Comparison of ENCODE assay signal across 19 cellular contexts in genomic region chr11:74009230-74009547, GRCh38. TPM values are rescaled to one million over a fixed set of nuclear protein-coding genes. Genes with fewer than 3 reads are reported as not detected.
DNase-seq lines count a peak whose midpoint lies in the region; ATAC-seq and TF ChIP-seq lines count a peak whose summit lies in the region.
"Had no signal": no experiment of that assay in that cellular context is flagged by ENCODE, and none has a peak within 500 bp of the region (broad histone marks: within the 10 kb centered on the region; RNA-seq: fewer than 3 reads in every experiment).

No MANE protein-coding gene starts in this region.

- POLR2A ChIA-PET in CD8-positive, alpha-beta memory T cell (lab: Charles Lee): interaction anchor here (1.5 kb wide), 1 partner anchor 14 kb away, joined by 4 read pairs; no protein-coding TSS in a partner anchor

- no peak overlapping the region for H3K27ac ChIP-seq in CD8-positive, alpha-beta memory T cell (ENCODE audit: low read depth, low read length)
- H3K27ac ChIP-seq in psoas muscle (peak overlapping the region; percentile 98), testis (no peak overlapping the region), vagina (no peak overlapping the region)
- H3K27ac ChIP-seq: SK-N-MC had no signal

- TF ChIP-seq CTCF in psoas muscle (IDR thresholded peaks at IDR 0.05) (no peak), testis (IDR thresholded peaks at IDR 0.05) (no peak), vagina (IDR thresholded peaks at IDR 0.05) (no peak)

- TF ChIP-seq POLR2A in testis (IDR thresholded peaks at IDR 0.05): no peak
- TF ChIP-seq POLR2A in vagina (IDR thresholded peaks at IDR 0.05): no peak

- WGBS in psoas muscle, 3 donors: 35 to 54% (median 44%) methylated on average over 3 of the region's 3 CpGs
- WGBS in testis, 2 donors: 94 to 97% methylated on average over 3 of the region's 3 CpGs

- H3K4me1 ChIP-seq in CD8-positive, alpha-beta memory T cell (ENCODE audit: insufficient read depth, low read length): peaks cover 97% of the 10 kb centered on the region
- H3K4me1 ChIP-seq in psoas muscle (peaks cover 46% of the 10 kb centered on the region), testis (no peaks in the 10 kb centered on the region), vagina (no peaks in the 10 kb centered on the region)

- intact Hi-C loops in psoas muscle (cut with DNase I): no loop called here
- intact Hi-C loops in testis (cut with DNase I; ENCODE audit: low total_unique reads): no loop called here
- intact Hi-C loops in vagina (cut with DNase I): no loop called here

- CTCF ChIA-PET in CD8-positive, alpha-beta memory T cell (lab: Charles Lee): interaction anchor here (1.5 kb wide), 1 partner anchor 44 kb away, joined by 3 read pairs; no protein-coding TSS in a partner anchor

- no peaks in the 10 kb centered on the region for H3K36me3 Mint-ChIP-seq in activated T-cell treated with anti-CD3 and anti-CD28 coated beads, Interleukin-2, amount 50 U/mL, for 72 hours (ENCODE audit: insufficient read depth in 2 of 2)
- peaks cover 0 to 4% (median 4%) of the 10 kb centered on the region in 3 donors for H3K36me3 Mint-ChIP-seq in CD8-positive, alpha-beta memory T cell
- H3K36me3 Mint-ChIP-seq in central memory CD8-positive, alpha-beta T cell (ENCODE audit: insufficient read depth): peaks cover 8% of the 10 kb centered on the region

- no peak overlapping the region for H3K4me3 Mint-ChIP-seq in activated T-cell treated with anti-CD3 and anti-CD28 coated beads, Interleukin-2, amount 50 U/mL, for 72 hours
- peak overlapping the region in 2 of 7 donors; percentile 37 to 65 for H3K4me3 Mint-ChIP-seq in CD8-positive, alpha-beta memory T cell
- H3K4me3 Mint-ChIP-seq in central memory CD8-positive, alpha-beta T cell: peak overlapping the region; percentile 26
- H3K4me3 Mint-ChIP-seq: CD14-positive monocyte, HFFc6 had no signal

- no peak overlapping the region for H3K4me3 ChIP-seq in CD8-positive, alpha-beta memory T cell (ENCODE audit: low read length)
- H3K4me3 ChIP-seq in psoas muscle (peak overlapping the region; percentile 75), testis (no peak overlapping the region), vagina (no peak overlapping the region)
- H3K4me3 ChIP-seq: SK-N-MC, thyroid gland had no signal

- no peak for DNase-seq in activated T-cell treated with anti-CD3 and anti-CD28 coated beads, Interleukin-2, amount 50 U/mL, for 72 hours
- no peak for DNase-seq in activated T-cell treated with anti-CD3 and anti-CD28 coated beads, Interleukin-2, amount 50 U/mL, for 48 hours
- DNase-seq in CD8-positive, alpha-beta memory T cell: no peak
- no peak for DNase-seq in central memory CD8-positive, alpha-beta T cell (ENCODE audit: low spot score in 2 of 2)
- DNase-seq in psoas muscle: no peak
- DNase-seq in testis: no peak
- DNase-seq in activated effector memory CD4-positive, alpha-beta T cell treated with Interleukin-2 at 50 U/mL for 16 hours: no peak
- no peak for DNase-seq in vagina (ENCODE audit: extremely low spot score in 2 of 2)
- DNase-seq: ACHN; activated naive CD8-positive, alpha-beta T cell treated with anti-CD3 and anti-CD28 coated beads, Interleukin-2, amount 10 ng/mL, durations not matched to agents 7 days and 5 days; glutamatergic neuron; HFFc6; NCI-H1092 had no signal

- peak overlapping the region; percentile 43 for H3K27ac Mint-ChIP-seq in activated T-cell treated with anti-CD3 and anti-CD28 coated beads, Interleukin-2, amount 50 U/mL, for 72 hours
- H3K27ac Mint-ChIP-seq in CD8-positive, alpha-beta memory T cell: peak overlapping the region in 7 of 8 donors; percentile 66 to 88 (median 84)
- peak overlapping the region; percentile 77 for H3K27ac Mint-ChIP-seq in central memory CD8-positive, alpha-beta T cell (ENCODE audit: low read depth)
- H3K27ac Mint-ChIP-seq: HFFc6 had no signal

- no peaks in the 10 kb centered on the region for H3K27me3 Mint-ChIP-seq in activated T-cell treated with anti-CD3 and anti-CD28 coated beads, Interleukin-2, amount 50 U/mL, for 72 hours (ENCODE audit: low read depth)
- H3K27me3 Mint-ChIP-seq in CD8-positive, alpha-beta memory T cell: peaks cover 0 to 2% of the 10 kb centered on the region in 2 donors
- no peaks in the 10 kb centered on the region for H3K27me3 Mint-ChIP-seq in central memory CD8-positive, alpha-beta T cell
- H3K27me3 Mint-ChIP-seq: activated naive CD8-positive, alpha-beta T cell treated with anti-CD3 and anti-CD28 coated beads, Interleukin-2, amount 10 ng/mL, durations not matched to agents 7 days and 5 days had no signal

- H3K27me3 ChIP-seq in CD8-positive, alpha-beta memory T cell (ENCODE audit: insufficient read depth, low read length, poor library complexity, severe bottlenecking): no peaks in the 10 kb centered on the region
- H3K27me3 ChIP-seq in psoas muscle (ENCODE audit: insufficient read depth in 3 of 3, low read length in 2 of 3): no peaks in the 10 kb centered on the region
- H3K27me3 ChIP-seq in testis: no peaks in the 10 kb centered on the region
- H3K27me3 ChIP-seq in vagina: no peaks in the 10 kb centered on the region
- H3K27me3 ChIP-seq: thyroid gland had no signal

- H3K36me3 ChIP-seq in CD8-positive, alpha-beta memory T cell (ENCODE audit: insufficient read depth, low read length): no peaks in the 10 kb centered on the region
- H3K36me3 ChIP-seq in psoas muscle (ENCODE audit: insufficient read depth in 1 of 2, low read depth in 1 of 2) (peaks cover 0 to 28% of the 10 kb centered on the region in 2 donors), testis (ENCODE audit: low read depth, missing control alignments) (no peaks in the 10 kb centered on the region), vagina (no peaks in the 10 kb centered on the region)
- H3K36me3 ChIP-seq: thyroid gland had no signal

- no peaks in the 10 kb centered on the region for H3K9me3 ChIP-seq in CD8-positive, alpha-beta memory T cell (ENCODE audit: low read length)
- H3K9me3 ChIP-seq in psoas muscle (no peaks in the 10 kb centered on the region), testis (no peaks in the 10 kb centered on the region), vagina (no peaks in the 10 kb centered on the region)
- H3K9me3 ChIP-seq: thyroid gland had no signal

- H3K9me3 Mint-ChIP-seq in activated T-cell treated with anti-CD3 and anti-CD28 coated beads, Interleukin-2, amount 50 U/mL, for 72 hours: no peaks in the 10 kb centered on the region
- H3K9me3 Mint-ChIP-seq in CD8-positive, alpha-beta memory T cell: no peaks in the 10 kb centered on the region
- no peaks in the 10 kb centered on the region for H3K9me3 Mint-ChIP-seq in central memory CD8-positive, alpha-beta T cell
- H3K9me3 Mint-ChIP-seq: activated naive CD8-positive, alpha-beta T cell treated with anti-CD3 and anti-CD28 coated beads, Interleukin-2, amount 10 ng/mL, durations not matched to agents 7 days and 5 days; CD14-positive monocyte; HFFc6 had no signal

- H3K4me1 Mint-ChIP-seq in activated T-cell treated with anti-CD3 and anti-CD28 coated beads, Interleukin-2, amount 50 U/mL, for 72 hours (ENCODE audit: low read depth): peaks cover 93% of the 10 kb centered on the region
- peaks cover 82 to 95% (median 90%) of the 10 kb centered on the region in 3 donors for H3K4me1 Mint-ChIP-seq in CD8-positive, alpha-beta memory T cell
- H3K4me1 Mint-ChIP-seq in central memory CD8-positive, alpha-beta T cell: peaks cover 60% of the 10 kb centered on the region

- no peak for ATAC-seq in activated T-cell treated with anti-CD3 and anti-CD28 coated beads, Interleukin-2, amount 50 U/mL, for 72 hours (replicated peaks in 1 of 2)
- ATAC-seq in central memory CD8-positive, alpha-beta T cell (replicated peaks; ENCODE audit: extremely low read depth, poor library complexity, severe bottlenecking): no peak
- no peak for ATAC-seq in psoas muscle
- ATAC-seq: left lobe of liver had no signal

RNA-seq across cellular contexts. Expression of gene UCP3, which starts 0.3 kb away (rescaled TPM):
- 1 to 10 TPM; 3.7 to 5.4 TPM for total RNA-seq in activated T-cell treated with anti-CD3 and anti-CD28 coated beads, Interleukin-2, amount 50 U/mL, for 72 hours
- total RNA-seq in CD8-positive, alpha-beta memory T cell: 1 to 10 TPM; 2.8 to 2.9 TPM
- polyA plus RNA-seq in CD8-positive, alpha-beta memory T cell: 0.36 TPM
- total RNA-seq in psoas muscle (100 to 1,000 TPM in 3 of 4 donors, 10 to 100 TPM in 1; 53.8 to 299 (median 169) TPM), testis (1 to 10 TPM; 9.7 to 10.0 TPM), vagina (1.2 TPM)
- polyA plus RNA-seq in psoas muscle (100 to 1,000 TPM in 2 of 3 donors, 1 to 10 TPM in 1; 8.9 to 587 (median 330) TPM), testis (ENCODE audit: insufficient read depth, low read depth, low replicate concordance) (5.8 TPM)
- polyA plus RNA-seq: CD14-positive monocyte had no signal

RNA-seq across cellular contexts. Expression of gene UCP2, which starts 26.5 kb away (rescaled TPM):
- 100 to 1,000 TPM; 152 to 198 TPM for total RNA-seq in activated T-cell treated with anti-CD3 and anti-CD28 coated beads, Interleukin-2, amount 50 U/mL, for 72 hours
- total RNA-seq in CD8-positive, alpha-beta memory T cell: 100 to 1,000 TPM; 279 to 295 TPM
- 962 TPM for polyA plus RNA-seq in CD8-positive, alpha-beta memory T cell
- 10 to 100 TPM; 40.8 to 99.5 (median 66.1) TPM for total RNA-seq in psoas muscle
- polyA plus RNA-seq in psoas muscle: 10 to 100 TPM; 11.8 to 90.6 (median 89.6) TPM
- 10 to 100 TPM; 20.6 to 40.8 TPM for total RNA-seq in testis
- polyA plus RNA-seq in testis (ENCODE audit: insufficient read depth, low read depth, low replicate concordance): 52.3 TPM
- total RNA-seq in vagina: 51.3 TPM

RNA-seq across cellular contexts. Expression of gene DNAJB13, which starts 58.4 kb away (rescaled TPM):
- total RNA-seq in activated T-cell treated with anti-CD3 and anti-CD28 coated beads, Interleukin-2, amount 50 U/mL, for 72 hours: 1 to 10 TPM in 1 of 2 donors, under 1 TPM in 1; 0.53 to 1.1 TPM
- total RNA-seq in CD8-positive, alpha-beta memory T cell: under 1 TPM; 0.31 to 0.44 TPM
- not detected for polyA plus RNA-seq in CD8-positive, alpha-beta memory T cell
- total RNA-seq in psoas muscle (not detected), testis (10 to 100 TPM in 1 of 2 donors, 1 to 10 TPM in 1; 8.1 to 14.3 TPM), vagina (not detected)
- polyA plus RNA-seq in psoas muscle (under 1 TPM in 1 of 3 donors, not detected in 2; 0.03 TPM), testis (ENCODE audit: insufficient read depth, low read depth, low replicate concordance) (49.3 TPM)
- total RNA-seq: left lobe of liver, LHCN-M2, omental fat pad had no signal
- polyA plus RNA-seq: CD14-positive monocyte had no signal

Comparison
In these comparisons a context has a peak if more than half of its experiments do, and no peak if none do; other contexts are left out.
1. RNA of gene UCP3, which starts 0.3 kb away (total RNA-seq): 53.8 to 299 TPM in psoas muscle; 9.7 to 10.0 TPM in testis, 3.7 to 5.4 TPM in activated T-cell treated with anti-CD3 and anti-CD28 coated beads, Interleukin-2, amount 50 U/mL, for 72 hours, 2.8 to 2.9 TPM in CD8-positive, alpha-beta memory T cell and 1.2 TPM in vagina (single experiment); every median in the first group is over 4 times any median in the second.
2. Peak in every context shown above with its lines, with median percentiles within 50 percentile points of each other: H3K27ac Mint-ChIP-seq.